In the genomic region with DNA sequence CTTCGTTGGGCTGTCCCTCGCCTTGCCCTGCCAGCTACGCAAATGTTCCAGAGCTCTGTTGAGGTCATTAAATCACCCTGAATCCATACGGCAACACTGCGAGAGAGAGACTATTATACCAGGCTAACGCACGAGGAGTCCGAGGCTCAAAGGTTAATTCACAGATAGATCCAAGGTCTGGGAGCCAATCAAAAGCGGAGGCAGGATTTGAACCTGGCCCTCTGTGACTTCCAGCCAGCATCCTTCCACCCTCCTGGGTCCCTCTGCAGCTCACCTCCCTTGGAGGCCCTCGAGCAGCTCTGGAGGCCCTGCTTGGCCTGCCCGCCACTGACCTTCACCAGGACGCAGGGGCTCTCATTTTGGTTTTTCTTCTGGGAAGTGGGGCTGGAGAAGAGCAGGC, we compare ENCODE assay signal across 1 cellular context.
TF ChIP-seq lines count a peak whose summit lies in the region.

No MANE protein-coding gene starts in this region.

TF ChIP-seq in SK-N-SH, 30 proteins besides CTCF, POLR2A, EP300 and RAD21 (continued from another document):
- TF ChIP-seq, protein P1, sequence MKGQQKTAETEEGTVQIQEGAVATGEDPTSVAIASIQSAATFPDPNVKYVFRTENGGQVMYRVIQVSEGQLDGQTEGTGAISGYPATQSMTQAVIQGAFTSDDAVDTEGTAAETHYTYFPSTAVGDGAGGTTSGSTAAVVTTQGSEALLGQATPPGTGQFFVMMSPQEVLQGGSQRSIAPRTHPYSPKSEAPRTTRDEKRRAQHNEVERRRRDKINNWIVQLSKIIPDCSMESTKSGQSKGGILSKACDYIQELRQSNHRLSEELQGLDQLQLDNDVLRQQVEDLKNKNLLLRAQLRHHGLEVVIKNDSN (IDR thresholded peaks at IDR 0.05; ENCODE audit: borderline replicate concordance, low read depth) = no peak
- TF ChIP-seq MAX (IDR thresholded peaks at IDR 0.05; ENCODE audit: low read depth) (no peak), REST (IDR thresholded peaks at IDR 0.05; ENCODE audit: low read depth, low read length) (no peak), GATA2 (CRISPR knock-in tag; IDR thresholded peaks at IDR 0.05) (no peak), TCF12 (IDR thresholded peaks at IDR 0.05) (no peak), ZBTB33 (IDR thresholded peaks at IDR 0.05; ENCODE audit: borderline replicate concordance, low read depth) (no peak), JUND (IDR thresholded peaks at IDR 0.05) (no peak), RFX5 (IDR thresholded peaks at IDR 0.05; ENCODE audit: low read length) (no peak), MEF2A (IDR thresholded peaks at IDR 0.05; ENCODE audit: borderline replicate concordance, low read depth) (no peak), PBX3 (IDR thresholded peaks at IDR 0.05) (no peak), SMC3 (IDR thresholded peaks at IDR 0.05; ENCODE audit: low read depth, low read length) (no peak), NRF1 (IDR thresholded peaks at IDR 0.05; ENCODE audit: low read depth, low read length) (no peak), FOXJ3 (CRISPR knock-in tag; IDR thresholded peaks at IDR 0.05) (no peak), YY1 (IDR thresholded peaks at IDR 0.05; ENCODE audit: low read depth) (no peak), POLR2AphosphoS5 (IDR thresholded peaks at IDR 0.05; ENCODE audit: low read depth, low read length) (no peak)
